13 cellular contexts compared by ENCODE assay signal in the genomic region with DNA sequence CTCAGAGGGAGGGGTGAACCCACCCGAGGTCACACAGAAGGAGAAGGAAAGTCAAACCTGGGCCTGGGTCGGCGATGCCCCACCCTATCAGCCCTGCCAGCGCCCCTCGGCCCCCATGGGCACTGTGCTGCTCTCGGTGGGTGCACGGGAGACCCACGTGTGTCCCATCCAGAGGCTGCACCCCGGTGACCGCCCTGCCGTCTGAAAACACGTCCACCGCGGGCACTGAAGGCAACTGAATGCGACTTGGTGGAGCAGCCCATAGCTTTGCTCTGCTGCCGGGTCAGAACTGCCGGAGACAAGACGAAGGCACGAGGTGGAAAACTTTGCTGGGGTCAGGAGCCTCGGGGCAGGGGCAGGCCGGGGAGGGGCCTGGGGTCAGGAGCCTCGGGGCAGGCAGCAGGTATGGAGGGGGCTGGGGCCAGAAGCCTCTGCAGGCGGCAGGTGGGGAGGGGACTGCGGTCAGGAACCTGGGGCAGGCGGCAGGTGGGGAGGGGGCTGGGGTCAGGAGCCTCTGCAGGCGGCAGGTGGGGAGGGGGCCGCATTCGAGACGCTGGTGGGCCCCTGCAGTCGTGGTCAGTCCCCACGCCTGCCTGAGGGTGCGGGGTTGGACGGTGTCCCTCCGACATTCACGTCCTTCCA. TPM values are rescaled to one million over a fixed set of nuclear protein-coding genes. Genes with fewer than 3 reads are reported as not detected.
DNase-seq lines count a peak whose midpoint lies in the region; ATAC-seq and TF ChIP-seq lines count a peak whose summit lies in the region.
"Had no signal": no experiment of that assay in that cellular context is flagged by ENCODE, and none has a peak within 500 bp of the region (broad histone marks: within the 10 kb centered on the region; RNA-seq: fewer than 3 reads in every experiment).

No MANE protein-coding gene starts in this region.

- H2BK15ac ChIP-seq in mesendoderm (replicated peaks; ENCODE audit: low read depth): no peak overlapping the region

- WGBS in mesendoderm (ENCODE audit: extremely low coverage, insufficient coverage, low lambda C conversion rate): no CpG with 5 or more reads among the region's 35 CpGs
- WGBS in stomach, 5 donors: 53 to 83% (median 72%) methylated on average over 30 to 35 of the region's 35 CpGs
- WGBS in lower leg skin, 2 donors: 70 to 71% methylated on average over 27 to 35 of the region's 35 CpGs

- peaks cover 49% of the 10 kb centered on the region for H3K4me1 Mint-ChIP-seq in HFFc6 (ENCODE audit: low read depth)

- no peak overlapping the region for H3K56ac ChIP-seq in mesendoderm (ENCODE audit: low read length)

- TF ChIP-seq EP300 in stomach (IDR thresholded peaks at IDR 0.05): no peak

- H3K4me3 Mint-ChIP-seq in HFFc6: peak overlapping the region; percentile 81

- H3K27me3 Mint-ChIP-seq in HFFc6 (ENCODE audit: insufficient read depth): peaks cover 6% of the 10 kb centered on the region

- no peak overlapping the region for H3K23ac ChIP-seq in mesendoderm (ENCODE audit: low read length)

- no peak overlapping the region for H2AK5ac ChIP-seq in mesendoderm (ENCODE audit: low read length)

- no peak for DNase-seq in HFFc6
- DNase-seq in colonic mucosa: no peak
- DNase-seq in mesendoderm: peak; percentile 26
- DNase-seq in stomach: no peak
- no peak for DNase-seq in GDM1 (lab: John Stamatoyannopoulos, UW)
- DNase-seq in GM19240 (ENCODE audit: insufficient read length, low spot score): no peak
- no peak for DNase-seq in lower leg skin (ENCODE audit: low spot score in 2 of 2)
- DNase-seq: activated CD4-positive, alpha-beta T cell treated with anti-CD3 and anti-CD28 coated beads, Interleukin-2, amount 50 U/mL, for 48 hours; activated naive CD4-positive, alpha-beta T cell treated with anti-CD3 and anti-CD28 coated beads, Interleukin-2, amount 50 U/mL, for 16 hours; NCI-H2227 treated with DMSO at 0.1 percent for 48 hours had no signal

- no peaks in the 10 kb centered on the region for H3K9me3 Mint-ChIP-seq in HFFc6

- no peak for TF ChIP-seq POLR2A in stomach (IDR thresholded peaks at IDR 0.05)
- TF ChIP-seq POLR2A in lower leg skin (IDR thresholded peaks at IDR 0.05): no peak

- H3K27me3 ChIP-seq in colonic mucosa: no peaks in the 10 kb centered on the region
- H3K27me3 ChIP-seq in mesendoderm (ENCODE audit: insufficient read depth, low read length, poor library complexity): no peaks in the 10 kb centered on the region
- no peaks in the 10 kb centered on the region for H3K27me3 ChIP-seq in stomach

- H3K27ac Mint-ChIP-seq in HFFc6: peak overlapping the region; percentile 98

- peaks cover 3% of the 10 kb centered on the region; the same call in 1 of the 2 replicates for H3K36me3 Mint-ChIP-seq in HFFc6 (ENCODE audit: low read depth)

- no peaks in the 10 kb centered on the region for H3K36me3 ChIP-seq in colonic mucosa
- no peaks in the 10 kb centered on the region for H3K36me3 ChIP-seq in mesendoderm (ENCODE audit: control insufficient read depth, insufficient read depth, low read length)
- peaks cover under 1 to 31% (median 19%) of the 10 kb centered on the region in 4 donors for H3K36me3 ChIP-seq in stomach

- no peak overlapping the region for H4K5ac ChIP-seq in mesendoderm (ENCODE audit: low read length)

- intact Hi-C loops in colonic mucosa (cut with DNase I): no loop called here
- intact Hi-C loops in stomach (cut with DNase I; ENCODE audit: low total_unique reads): loop anchor here (5.0 kb wide), 2 partner anchors 33 to 153 kb away; partner anchors contain the start of gene PIP5K1C
- intact Hi-C loops in lower leg skin (cut with DNase I; ENCODE audit: low total_unique reads): no loop called here

- no peak overlapping the region for H3K4me2 ChIP-seq in mesendoderm (ENCODE audit: low read length)

- H3K4me1 ChIP-seq in colonic mucosa (peaks cover 6% of the 10 kb centered on the region), mesendoderm (ENCODE audit: control insufficient read depth, low read depth, low read length) (peaks cover 2% of the 10 kb centered on the region), stomach (peaks cover 41 to 82% (median 57%) of the 10 kb centered on the region in 4 donors)

- TF ChIP-seq CTCF in HFFc6 (IDR thresholded peaks at IDR 0.05): no peak
- TF ChIP-seq CTCF in colonic mucosa (IDR thresholded peaks at IDR 0.05): no peak
- TF ChIP-seq CTCF in stomach (IDR thresholded peaks at IDR 0.05): no peak
- TF ChIP-seq CTCF in lower leg skin (IDR thresholded peaks at IDR 0.05): no peak

- ATAC-seq in HG02870 (IDR thresholded peaks at IDR 0.05; ENCODE audit: unreplicated experiment): no peak

- no peaks in the 10 kb centered on the region for H3K9me3 ChIP-seq in colonic mucosa
- no peaks in the 10 kb centered on the region for H3K9me3 ChIP-seq in stomach

- no peak overlapping the region for H3K4ac ChIP-seq in mesendoderm (ENCODE audit: low read depth, low read length)

- H3K9ac ChIP-seq in colonic mucosa (ENCODE audit: low read depth in 2 of 2, low read length in 2 of 2) (peak overlapping the region in 1 of 2 donors; percentile 50), mesendoderm (ENCODE audit: low read length) (no peak overlapping the region)

- H4K8ac ChIP-seq in mesendoderm (ENCODE audit: low read depth, low read length): no peak overlapping the region

- H3K79me1 ChIP-seq in mesendoderm (ENCODE audit: low read length): peaks cover 4% of the 10 kb centered on the region

- no peak overlapping the region for H2BK120ac ChIP-seq in mesendoderm (ENCODE audit: low read depth, low read length)

- H3K18ac ChIP-seq in mesendoderm (ENCODE audit: low read length): no peak overlapping the region

- peak overlapping the region; percentile 76 for H3K27ac ChIP-seq in colonic mucosa
- no peak overlapping the region for H3K27ac ChIP-seq in mesendoderm (ENCODE audit: low read depth, low read length)
- peak overlapping the region; percentile 14 to 97 (median 95) for H3K27ac ChIP-seq in stomach
- H3K27ac ChIP-seq: C4-2B, HL-60 had no signal

- H3K79me2 ChIP-seq in mesendoderm (ENCODE audit: control insufficient read depth, insufficient read depth, low read length): no peaks in the 10 kb centered on the region

- no peak overlapping the region for H3K4me3 ChIP-seq in colonic mucosa
- no peak overlapping the region for H3K4me3 ChIP-seq in mesendoderm (ENCODE audit: low read length)
- peak overlapping the region in 2 of 4 donors; percentile 6 to 39 for H3K4me3 ChIP-seq in stomach
- no peak overlapping the region for H3K4me3 ChIP-seq in lower leg skin (ENCODE audit: low read depth, poor library complexity, severe bottlenecking)

- no peak overlapping the region for H2BK5ac ChIP-seq in mesendoderm (ENCODE audit: low read length)

RNA-seq across cellular contexts. Expression of gene PIP5K1C, which starts 30.5 kb away (rescaled TPM):
- 10 to 100 TPM; 73.8 to 95.6 (median 78.7) TPM for total RNA-seq in HFFc6 (2021; fragmentation: NEBNext Ultra II Directional; extraction: Animal tissue kit (Norgen Biotek cat#: 25700))
- total RNA-seq in colonic mucosa (10 to 100 TPM; 22.8 to 31.2 TPM), stomach (100 to 1,000 TPM in 1 of 5 donors, 10 to 100 TPM in 4; 15.1 to 164 (median 36.8) TPM), lower leg skin (10 to 100 TPM; 14.1 to 27.3 (median 22.1) TPM)
- polyA plus RNA-seq in mesendoderm (2013, experiment 1 of 2): 15.2 TPM
- polyA plus RNA-seq in mesendoderm (2013, experiment 2 of 2): 16.0 TPM
- 10 to 100 TPM in 2 of 3 donors, 1 to 10 TPM in 1; 8.6 to 18.5 (median 12.5) TPM for polyA plus RNA-seq in stomach

RNA-seq across cellular contexts. Expression of gene TJP3, which starts 38.4 kb away (rescaled TPM):
- total RNA-seq in HFFc6 (2021; fragmentation: NEBNext Ultra II Directional; extraction: Animal tissue kit (Norgen Biotek cat#: 25700)): not detected
- total RNA-seq in colonic mucosa (100 to 1,000 TPM; 268 to 296 TPM), stomach (100 to 1,000 TPM in 2 of 5 donors, 10 to 100 TPM in 3; 31.9 to 204 (median 95.1) TPM), lower leg skin (10 to 100 TPM; 27.3 to 60.9 (median 35.6) TPM)
- polyA plus RNA-seq in mesendoderm (2013, experiment 1 of 2): 4.2 TPM
- 3.8 TPM for polyA plus RNA-seq in mesendoderm (2013, experiment 2 of 2)
- 10 to 100 TPM; 62.3 to 96.1 (median 93.1) TPM for polyA plus RNA-seq in stomach

RNA-seq across cellular contexts. Expression of gene CACTIN, which starts 43.1 kb away (rescaled TPM):
- total RNA-seq in HFFc6 (2021; fragmentation: NEBNext Ultra II Directional; extraction: Animal tissue kit (Norgen Biotek cat#: 25700)): 10 to 100 TPM; 22.7 to 25.3 (median 24.9) TPM
- 10 to 100 TPM; 12.0 to 35.1 TPM for total RNA-seq in colonic mucosa
- polyA plus RNA-seq in mesendoderm (2013, experiment 1 of 2): 25.7 TPM
- 28.3 TPM for polyA plus RNA-seq in mesendoderm (2013, experiment 2 of 2)
- 100 to 1,000 TPM in 1 of 5 donors, 10 to 100 TPM in 3, 1 to 10 TPM in 1; 9.8 to 180 (median 19.4) TPM for total RNA-seq in stomach
- polyA plus RNA-seq in stomach: 10 to 100 TPM; 10.2 to 13.9 (median 12.4) TPM
- 10 to 100 TPM; 21.1 to 46.5 (median 33.6) TPM for total RNA-seq in lower leg skin

Comparison
In these comparisons a context has a peak if more than half of its experiments do, and no peak if none do; other contexts are left out.
1. RNA of gene TJP3, which starts 38.4 kb away (total RNA-seq): 268 to 296 TPM in colonic mucosa, 31.9 to 204 TPM in stomach and 27.3 to 60.9 TPM in lower leg skin; not detected in HFFc6; every median in the first group is over 10 times any median in the second.